In the genomic region with DNA sequence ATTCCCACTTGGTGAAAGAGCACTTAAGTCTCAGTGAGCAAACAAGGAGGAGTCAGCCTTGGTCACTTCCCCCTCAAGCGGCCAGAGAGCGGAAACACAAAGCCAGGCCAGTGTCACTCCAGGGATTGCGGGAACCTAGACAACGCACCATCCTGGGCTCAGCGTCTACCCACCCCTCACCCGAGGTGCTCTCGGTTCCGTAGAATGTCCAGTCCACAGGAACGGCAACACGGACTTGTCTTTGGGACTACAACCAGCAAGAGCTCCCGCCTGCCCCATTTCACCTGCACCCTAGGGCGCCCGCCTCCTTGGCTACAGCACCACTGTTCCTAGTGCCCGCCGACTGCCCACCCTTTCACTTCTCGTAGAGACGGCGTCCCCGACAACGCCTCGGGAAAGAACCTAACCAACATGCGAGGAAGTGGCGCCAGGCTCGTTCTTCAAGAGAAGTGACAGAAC, we compare ENCODE assay signal across 8 cellular contexts. TPM values are rescaled to one million over a fixed set of nuclear protein-coding genes. Genes with fewer than 3 reads are reported as not detected.
DNase-seq lines count a peak whose midpoint lies in the region; ATAC-seq, FAIRE-seq and TF ChIP-seq lines count a peak whose summit lies in the region.

No MANE protein-coding gene starts in this region.

- CTCF ChIA-PET in Panc1 (lab: Charles Lee): no interaction called here

- in situ Hi-C loops in Panc1 (cut with HindIII; ENCODE audit: low pct_unique_long_range_greater_than_20kb, low sequenced_read_pairs): no loop called here

- intact Hi-C loops in Panc1 (cut with micrococcal nuclease; ENCODE audit: unreplicated experiment): no loop called here
- intact Hi-C loops in heart left ventricle (cut with DNase I): no loop called here
- intact Hi-C loops in pancreas (cut with DNase I): no loop called here

- peaks cover 13% of the 10 kb centered on the region for H3K36me3 ChIP-seq in Panc1 (ENCODE audit: control insufficient read depth, insufficient read depth, low read length)
- peaks cover 0 to 13% (median 0%) of the 10 kb centered on the region in 9 donors for H3K36me3 ChIP-seq in heart left ventricle
- H3K36me3 ChIP-seq in pancreas: no peaks in the 10 kb centered on the region

- 0 to 1% (median 0%) methylated on average over 21 to 24 of the region's 24 CpGs for WGBS in heart left ventricle, 4 donors
- WGBS in pancreas, 2 donors: 0% methylated on average over 24 of the region's 24 CpGs

- BruUV-seq in Panc1 (replicated peaks; lab: Mats Ljungman, UMichigan): no TSS peak

- POLR2A ChIA-PET in Panc1 (lab: Charles Lee): no interaction called here

- H3K27ac ChIP-seq in Panc1 (ENCODE audit: low read length): peak overlapping the region; percentile 76
- H3K27ac ChIP-seq in heart left ventricle: peak overlapping the region; percentile 61 to 95 (median 86)
- H3K27ac ChIP-seq in pancreas: peak overlapping the region; percentile 65 to 90 (median 81)

- no peak for TF ChIP-seq POLR2A in heart left ventricle (IDR thresholded peaks at IDR 0.05)

- FAIRE-seq in pancreas (lab: Jason Lieb, UNC): no peak

- H3K4me3 ChIP-seq in Panc1 (ENCODE audit: low read depth in 2 of 2, low read length in 2 of 2): peak overlapping the region; percentile 86 to 98
- peak overlapping the region; percentile 58 to 96 (median 91) for H3K4me3 ChIP-seq in heart left ventricle
- H3K4me3 ChIP-seq in pancreas: peak overlapping the region; percentile 87 to 96 (median 90)

- ATAC-seq in GM21447 (IDR thresholded peaks at IDR 0.05; ENCODE audit: unreplicated experiment) (peak; percentile 48), Panc1 (peak; percentile 86), heart left ventricle (peak; percentile 66 to 82 (median 76)), pancreas (peak; percentile 75 to 87 (median 80))

- DNase-seq in EH (ENCODE audit: low read depth): peak; percentile 71
- DNase-seq in HT-29 (ENCODE audit: low spot score): peak; percentile 80
- no peak for DNase-seq in Panc1 (ENCODE audit: low read depth, low spot score)
- DNase-seq in amniotic epithelial cell (ENCODE audit: low read depth): peak; percentile 51
- DNase-seq in heart left ventricle: peak; percentile 58 to 74 (median 67)
- peak; percentile 54 to 76 (median 63) for DNase-seq in pancreas
- no peak for DNase-seq in D341Med (ENCODE audit: low spot score)

- H3K4me1 ChIP-seq in Panc1 (ENCODE audit: control insufficient read depth, insufficient read depth, low read length) (peaks cover 10% of the 10 kb centered on the region; the same call in 1 of the 2 replicates), heart left ventricle (peaks cover 5 to 56% (median 23%) of the 10 kb centered on the region in 12 donors), pancreas (peaks cover 29 to 34% (median 30%) of the 10 kb centered on the region in 3 donors)

- H3K9me3 ChIP-seq in Panc1 (ENCODE audit: control insufficient read depth, insufficient read depth, low read depth, low read length): no peaks in the 10 kb centered on the region
- no peaks in the 10 kb centered on the region for H3K9me3 ChIP-seq in heart left ventricle
- no peaks in the 10 kb centered on the region for H3K9me3 ChIP-seq in pancreas

- H3K27me3 ChIP-seq in Panc1 (ENCODE audit: control insufficient read depth, insufficient read depth, low read length) (no peaks in the 10 kb centered on the region), heart left ventricle (no peaks in the 10 kb centered on the region), pancreas (no peaks in the 10 kb centered on the region)

- TF ChIP-seq CTCF in Panc1 (IDR thresholded peaks at IDR 0.05) (no peak; the same call in 1 of the 2 replicates), heart left ventricle (IDR thresholded peaks at IDR 0.05) (peak in 2 of 12 donors; percentile 21 to 34), pancreas (IDR thresholded peaks at IDR 0.05) (no peak)

RNA-seq across cellular contexts. Expression of a gene that starts 0.5 kb away (rescaled TPM):
- 6.3 and 7.9 TPM in 2 replicates for total RNA-seq in HT-29 (2014; rRNA removed; shearing (Covaris generic))
- total RNA-seq in Panc1 (2021; ENCODE audit: unreplicated experiment) (14.5 TPM), heart left ventricle (10 to 100 TPM; 13.5 to 25.6 (median 21.9) TPM), pancreas (10 to 100 TPM; 11.1 to 24.1 (median 15.4) TPM)
- polyA plus RNA-seq in Panc1 (2012; ENCODE audit: insufficient read length): 6.3 TPM
- polyA plus RNA-seq in heart left ventricle (1 to 10 TPM; 1.4 to 6.8 TPM), pancreas (1 to 10 TPM; 2.0 to 3.0 TPM)

RNA-seq across cellular contexts. Expression of a gene that starts 0.6 kb away (rescaled TPM):
- total RNA-seq in HT-29 (2014; rRNA removed; shearing (Covaris generic)): 29.8 and 42.2 TPM in 2 replicates
- total RNA-seq in Panc1 (2021; ENCODE audit: unreplicated experiment) (30.7 TPM), heart left ventricle (10 to 100 TPM in 7 of 9 donors, 1 to 10 TPM in 2; 4.6 to 15.4 (median 12.3) TPM), pancreas (10 to 100 TPM in 4 of 6 donors, 1 to 10 TPM in 2; 8.2 to 18.8 (median 15.9) TPM)
- 18.2 TPM for polyA plus RNA-seq in Panc1 (2012; ENCODE audit: insufficient read length)
- polyA plus RNA-seq in heart left ventricle (10 to 100 TPM in 1 of 2 donors, 1 to 10 TPM in 1; 1.5 to 10.2 TPM), pancreas (1 to 10 TPM; 1.5 to 2.8 TPM)

Comparison
In these comparisons a context has a peak if more than half of its experiments do, and no peak if none do; other contexts are left out.
1. DNase-seq: peak in EH (single experiment), HT-29 (single experiment), amniotic epithelial cell (single experiment), heart left ventricle (5 of 5) and pancreas (6 of 6); none in Panc1 (single experiment) and D341Med (single experiment).
2. Peak in every context shown above with its lines, with median percentiles within 50 percentile points of each other: ATAC-seq, H3K27ac ChIP-seq and H3K4me3 ChIP-seq.